ENCODE assay signal across 1 cellular context in genomic region chr11:126592496-126593410, GRCh38.
TF ChIP-seq lines count a peak whose summit lies in the region.

No MANE protein-coding gene starts in this region.

TF ChIP-seq in SK-N-SH treated with all-trans-retinoic acid at 6 μM for 48 hours, 23 proteins besides CTCF, POLR2A, EP300 and RAD21 (continued from another document):
- TF ChIP-seq CSRNP3 (CRISPR knock-in tag; IDR thresholded peaks at IDR 0.05) = no peak
- TF ChIP-seq, protein P1, sequence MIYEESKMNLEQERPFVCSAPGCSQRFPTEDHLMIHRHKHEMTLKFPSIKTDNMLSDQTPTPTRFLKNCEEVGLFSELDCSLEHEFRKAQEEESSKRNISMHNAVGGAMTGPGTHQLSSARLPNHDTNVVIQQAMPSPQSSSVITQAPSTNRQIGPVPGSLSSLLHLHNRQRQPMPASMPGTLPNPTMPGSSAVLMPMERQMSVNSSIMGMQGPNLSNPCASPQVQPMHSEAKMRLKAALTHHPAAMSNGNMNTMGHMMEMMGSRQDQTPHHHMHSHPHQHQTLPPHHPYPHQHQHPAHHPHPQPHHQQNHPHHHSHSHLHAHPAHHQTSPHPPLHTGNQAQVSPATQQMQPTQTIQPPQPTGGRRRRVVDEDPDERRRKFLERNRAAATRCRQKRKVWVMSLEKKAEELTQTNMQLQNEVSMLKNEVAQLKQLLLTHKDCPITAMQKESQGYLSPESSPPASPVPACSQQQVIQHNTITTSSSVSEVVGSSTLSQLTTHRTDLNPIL (CRISPR knock-in tag; IDR thresholded peaks at IDR 0.05; ENCODE audit: low read depth) = no peak
- no peak for TF ChIP-seq ISL1 (CRISPR knock-in tag; IDR thresholded peaks at IDR 0.05)
- no peak for TF ChIP-seq POU6F1 (CRISPR knock-in tag; IDR thresholded peaks at IDR 0.05; ENCODE audit: borderline replicate concordance, low read depth)
